Comparison of ENCODE assay signal across 1 cellular context in the genomic region with DNA sequence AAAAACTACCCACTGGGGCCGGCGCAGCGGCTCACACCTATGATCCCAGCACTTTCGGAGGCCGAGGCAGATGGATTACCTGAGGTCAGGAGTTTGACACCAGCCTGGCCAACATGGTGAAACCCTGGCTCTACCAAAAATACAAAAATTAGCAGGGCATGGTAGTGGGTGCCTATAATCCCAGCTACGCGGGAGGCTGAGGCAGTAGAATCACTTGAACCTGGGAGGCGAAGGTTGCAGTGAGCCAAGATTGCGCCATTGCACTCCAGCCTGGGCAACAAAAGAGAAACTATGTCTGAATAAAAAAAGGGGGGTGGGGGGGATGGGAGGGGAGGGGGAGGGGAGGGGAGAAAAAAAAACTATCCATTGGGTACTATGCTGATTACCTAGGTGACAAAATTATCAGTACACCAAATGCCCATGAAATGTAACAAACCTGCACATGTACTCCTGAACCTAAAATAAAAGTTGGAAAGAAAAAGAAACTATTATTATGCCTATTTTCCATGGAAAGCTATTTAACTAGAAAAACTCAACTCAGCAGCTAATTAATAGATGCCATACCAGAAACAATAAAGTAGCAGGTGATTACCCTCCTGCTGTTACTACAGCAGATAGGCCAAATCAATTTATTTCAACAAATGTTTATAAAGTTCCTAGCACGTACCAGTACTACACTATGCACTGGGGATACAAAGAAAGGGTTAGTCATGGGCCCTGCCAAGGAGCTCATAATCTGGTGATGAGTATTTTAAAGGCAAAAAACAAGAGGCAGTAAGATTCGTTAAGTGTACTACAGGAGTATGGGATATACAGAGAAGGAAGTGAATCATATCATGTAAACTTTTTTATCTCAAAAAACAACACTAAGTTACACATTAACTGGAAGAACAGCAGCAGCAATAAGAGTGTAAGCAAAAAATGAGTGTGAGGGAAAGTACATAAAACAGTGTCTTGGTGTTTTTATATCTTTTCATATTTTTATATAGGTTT.
TF ChIP-seq lines count a peak whose summit lies in the region.

No MANE protein-coding gene starts in this region.

TF ChIP-seq in WTC11, 78 proteins besides CTCF, POLR2A, EP300 and RAD21 (continued from another document):
- TF ChIP-seq, protein P1, sequence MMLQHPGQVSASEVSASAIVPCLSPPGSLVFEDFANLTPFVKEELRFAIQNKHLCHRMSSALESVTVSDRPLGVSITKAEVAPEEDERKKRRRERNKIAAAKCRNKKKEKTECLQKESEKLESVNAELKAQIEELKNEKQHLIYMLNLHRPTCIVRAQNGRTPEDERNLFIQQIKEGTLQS (CRISPR knock-in tag; conservative IDR thresholded peaks at IDR 0.05), result no peak
- TF ChIP-seq, protein P2, sequence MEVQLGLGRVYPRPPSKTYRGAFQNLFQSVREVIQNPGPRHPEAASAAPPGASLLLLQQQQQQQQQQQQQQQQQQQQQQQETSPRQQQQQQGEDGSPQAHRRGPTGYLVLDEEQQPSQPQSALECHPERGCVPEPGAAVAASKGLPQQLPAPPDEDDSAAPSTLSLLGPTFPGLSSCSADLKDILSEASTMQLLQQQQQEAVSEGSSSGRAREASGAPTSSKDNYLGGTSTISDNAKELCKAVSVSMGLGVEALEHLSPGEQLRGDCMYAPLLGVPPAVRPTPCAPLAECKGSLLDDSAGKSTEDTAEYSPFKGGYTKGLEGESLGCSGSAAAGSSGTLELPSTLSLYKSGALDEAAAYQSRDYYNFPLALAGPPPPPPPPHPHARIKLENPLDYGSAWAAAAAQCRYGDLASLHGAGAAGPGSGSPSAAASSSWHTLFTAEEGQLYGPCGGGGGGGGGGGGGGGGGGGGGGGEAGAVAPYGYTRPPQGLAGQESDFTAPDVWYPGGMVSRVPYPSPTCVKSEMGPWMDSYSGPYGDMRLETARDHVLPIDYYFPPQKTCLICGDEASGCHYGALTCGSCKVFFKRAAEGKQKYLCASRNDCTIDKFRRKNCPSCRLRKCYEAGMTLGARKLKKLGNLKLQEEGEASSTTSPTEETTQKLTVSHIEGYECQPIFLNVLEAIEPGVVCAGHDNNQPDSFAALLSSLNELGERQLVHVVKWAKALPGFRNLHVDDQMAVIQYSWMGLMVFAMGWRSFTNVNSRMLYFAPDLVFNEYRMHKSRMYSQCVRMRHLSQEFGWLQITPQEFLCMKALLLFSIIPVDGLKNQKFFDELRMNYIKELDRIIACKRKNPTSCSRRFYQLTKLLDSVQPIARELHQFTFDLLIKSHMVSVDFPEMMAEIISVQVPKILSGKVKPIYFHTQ (CRISPR knock-in tag; IDR thresholded peaks at IDR 0.05), result no peak
- TF ChIP-seq GTF2I (CRISPR knock-in tag; conservative IDR thresholded peaks at IDR 0.05) (no peak), RORB (CRISPR knock-in tag; IDR thresholded peaks at IDR 0.05) (no peak), SMAD3 (CRISPR knock-in tag; IDR thresholded peaks at IDR 0.05; ENCODE audit: borderline replicate concordance) (no peak), ZNF396 (CRISPR knock-in tag; IDR thresholded peaks at IDR 0.05; ENCODE audit: borderline replicate concordance) (no peak)
- TF ChIP-seq, protein P3, sequence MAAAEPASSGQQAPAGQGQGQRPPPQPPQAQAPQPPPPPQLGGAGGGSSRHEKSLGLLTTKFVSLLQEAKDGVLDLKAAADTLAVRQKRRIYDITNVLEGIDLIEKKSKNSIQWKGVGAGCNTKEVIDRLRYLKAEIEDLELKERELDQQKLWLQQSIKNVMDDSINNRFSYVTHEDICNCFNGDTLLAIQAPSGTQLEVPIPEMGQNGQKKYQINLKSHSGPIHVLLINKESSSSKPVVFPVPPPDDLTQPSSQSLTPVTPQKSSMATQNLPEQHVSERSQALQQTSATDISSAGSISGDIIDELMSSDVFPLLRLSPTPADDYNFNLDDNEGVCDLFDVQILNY (CRISPR knock-in tag; IDR thresholded peaks at IDR 0.05), result no peak
- TF ChIP-seq, protein P4, sequence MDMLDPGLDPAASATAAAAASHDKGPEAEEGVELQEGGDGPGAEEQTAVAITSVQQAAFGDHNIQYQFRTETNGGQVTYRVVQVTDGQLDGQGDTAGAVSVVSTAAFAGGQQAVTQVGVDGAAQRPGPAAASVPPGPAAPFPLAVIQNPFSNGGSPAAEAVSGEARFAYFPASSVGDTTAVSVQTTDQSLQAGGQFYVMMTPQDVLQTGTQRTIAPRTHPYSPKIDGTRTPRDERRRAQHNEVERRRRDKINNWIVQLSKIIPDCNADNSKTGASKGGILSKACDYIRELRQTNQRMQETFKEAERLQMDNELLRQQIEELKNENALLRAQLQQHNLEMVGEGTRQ (CRISPR knock-in tag; IDR thresholded peaks at IDR 0.05), result no peak
- TF ChIP-seq, protein P5, sequence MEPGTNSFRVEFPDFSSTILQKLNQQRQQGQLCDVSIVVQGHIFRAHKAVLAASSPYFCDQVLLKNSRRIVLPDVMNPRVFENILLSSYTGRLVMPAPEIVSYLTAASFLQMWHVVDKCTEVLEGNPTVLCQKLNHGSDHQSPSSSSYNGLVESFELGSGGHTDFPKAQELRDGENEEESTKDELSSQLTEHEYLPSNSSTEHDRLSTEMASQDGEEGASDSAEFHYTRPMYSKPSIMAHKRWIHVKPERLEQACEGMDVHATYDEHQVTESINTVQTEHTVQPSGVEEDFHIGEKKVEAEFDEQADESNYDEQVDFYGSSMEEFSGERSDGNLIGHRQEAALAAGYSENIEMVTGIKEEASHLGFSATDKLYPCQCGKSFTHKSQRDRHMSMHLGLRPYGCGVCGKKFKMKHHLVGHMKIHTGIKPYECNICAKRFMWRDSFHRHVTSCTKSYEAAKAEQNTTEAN (CRISPR knock-in tag; IDR thresholded peaks at IDR 0.05), result no peak
